ENCODE assay signal across 15 cellular contexts in the genomic region with DNA sequence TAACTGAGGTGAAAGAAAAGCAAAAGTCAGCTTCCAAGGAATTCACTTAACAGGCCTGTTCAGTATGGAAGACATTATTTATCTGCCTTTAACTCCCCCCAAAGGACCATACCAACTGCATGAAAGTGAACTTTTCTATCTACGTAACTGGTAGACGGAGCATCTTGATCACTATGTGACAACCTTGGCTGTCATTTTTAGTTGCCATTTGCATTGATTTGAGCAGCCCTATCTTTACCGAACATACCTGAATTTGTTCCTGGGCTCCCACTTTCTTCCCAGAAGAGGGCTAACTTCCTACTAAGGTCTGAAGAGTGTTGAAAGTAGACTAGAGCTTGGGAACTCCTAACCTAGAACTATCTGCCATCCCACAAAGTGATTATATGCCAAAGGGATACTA. TPM values are rescaled to one million over a fixed set of nuclear protein-coding genes. Genes with fewer than 3 reads are reported as not detected.
DNase-seq lines count a peak whose midpoint lies in the region; ATAC-seq, FAIRE-seq and TF ChIP-seq lines count a peak whose summit lies in the region.
"Had no signal": no experiment of that assay in that cellular context is flagged by ENCODE, and none has a peak within 500 bp of the region (broad histone marks: within the 10 kb centered on the region; RNA-seq: fewer than 3 reads in every experiment).

No MANE protein-coding gene starts in this region.

- H3K36me3 ChIP-seq in HepG2 (replicated peaks in 1 of 2; ENCODE audit: control insufficient read depth in 1 of 2, insufficient read depth in 2 of 2, low read length in 2 of 2) (peaks cover 34 to 81% of the 10 kb centered on the region in 2 experiments), right lobe of liver (peaks cover 14 to 95% (median 45%) of the 10 kb centered on the region in 4 donors)

- in situ Hi-C loops in HepG2 (cut with HindIII; ENCODE audit: extremely low pct_ligation_motif_present, low pct_unique_long_range_greater_than_20kb): no loop called here

- TF ChIP-seq CTCF in HepG2 (CRISPR knock-in tag; IDR thresholded peaks at IDR 0.05) (no peak), right lobe of liver (IDR thresholded peaks at IDR 0.05) (no peak)

- H3K4me2 ChIP-seq in HepG2 (ENCODE audit: low read depth, low read length): no peak overlapping the region

- TSS peak; percentile 33 for BruUV-seq in HepG2 (replicated peaks; lab: Mats Ljungman, UMichigan)

- H2AFZ ChIP-seq in HepG2 (ENCODE audit: low read length): no peak overlapping the region

- DNase-seq in HepG2 (ENCODE audit: low spot score) (no peak), right lobe of liver (no peak), Kasumi-1 (lab: John Stamatoyannopoulos, UW) (no peak)
- DNase-seq in activated T-helper 1 cell treated with anti-CD3 and anti-CD28 coated beads, Interleukin-12 subunit alpha, Interleukin-12 subunit beta, Interleukin-2, Interleukin-4 antibody, amounts not matched to agents 30 ng/mL and 10 ng/mL and 1 ng/mL, durations not matched to agents 14 hours and 24 hours and 36 hours (ENCODE audit: low spot score): no peak
- no peak for DNase-seq in activated CD4-positive, alpha-beta T cell treated with anti-CD3 and anti-CD28 coated beads for 1 hour
- DNase-seq: CD4-positive, alpha-beta T cell; GOT3; NCI-H1417; NCI-H1930; NCI-H2171 treated with DMSO at 0.1 percent for 48 hours; NCI-H510A; SHP77 treated with DMSO at 0.1 percent for 48 hours had no signal

- peak overlapping the region; percentile 31 for H3K27ac Mint-ChIP-seq in activated T-helper 1 cell treated with anti-CD3 and anti-CD28 coated beads, Interleukin-12 subunit alpha, Interleukin-12 subunit beta, Interleukin-2, Interleukin-4 antibody, amounts not matched to agents 30 ng/mL and 10 ng/mL and 1 ng/mL, durations not matched to agents 14 hours and 24 hours and 36 hours
- H3K27ac Mint-ChIP-seq: B cell; CD4-positive, alpha-beta T cell had no signal

- H3K9me3 ChIP-seq in HepG2 (ENCODE audit: low read length): no peaks in the 10 kb centered on the region
- H3K9me3 ChIP-seq in right lobe of liver: no peaks in the 10 kb centered on the region

- H3K9me3 Mint-ChIP-seq in activated T-helper 1 cell treated with anti-CD3 and anti-CD28 coated beads, Interleukin-12 subunit alpha, Interleukin-12 subunit beta, Interleukin-2, Interleukin-4 antibody, amounts not matched to agents 30 ng/mL and 10 ng/mL and 1 ng/mL, durations not matched to agents 14 hours and 24 hours and 36 hours: no peaks in the 10 kb centered on the region
- H3K9me3 Mint-ChIP-seq: CD4-positive, alpha-beta T cell had no signal

- WGBS in HepG2 (ENCODE audit: low lambda C conversion rate): 93% methylated on average over 3 of the region's 3 CpGs
- 89% methylated on average over 3 of the region's 3 CpGs for WGBS in right lobe of liver (ENCODE audit: insufficient coverage, low coverage, low lambda C conversion rate, missing lambda C conversion rate)

- H3K4me3 ChIP-seq in HepG2 (replicated peaks in 1 of 3; ENCODE audit: insufficient read depth in 1 of 3, low read depth in 2 of 3, low read length in 3 of 3): no peak overlapping the region
- no peak overlapping the region for H3K4me3 ChIP-seq in right lobe of liver

- CTCF ChIA-PET in HepG2 (lab: Yijun Ruan, JAX; ENCODE audit: low intra/inter-chr PET ratio, low total read pairs): no interaction called here

- no peak for ATAC-seq in HepG2
- no peak for ATAC-seq in right lobe of liver
- ATAC-seq in HG02678 (IDR thresholded peaks at IDR 0.05; ENCODE audit: unreplicated experiment): no peak

- intact Hi-C loops in HepG2 (cut with micrococcal nuclease; ENCODE audit: unreplicated experiment) (no loop called here), right lobe of liver (cut with DNase I) (no loop called here)
- intact Hi-C loops in activated T-helper 1 cell treated with anti-CD3 and anti-CD28 coated beads, Interleukin-12 subunit alpha, Interleukin-12 subunit beta, Interleukin-2, Interleukin-4 antibody, amounts not matched to agents 30 ng/mL and 10 ng/mL and 1 ng/mL, durations not matched to agents 14 hours and 24 hours and 36 hours (cut with micrococcal nuclease): loop anchor here (10.0 kb wide), 1 partner anchor 235 kb away; no protein-coding TSS in a partner anchor

- no peak for TF ChIP-seq POLR2A in HepG2 (IDR thresholded peaks at IDR 0.05; ENCODE audit: insufficient read depth in 1 of 2, low read depth in 2 of 2, low read length in 2 of 2)
- TF ChIP-seq POLR2A in right lobe of liver (IDR thresholded peaks at IDR 0.05): no peak

- H3K27me3 ChIP-seq in HepG2 (ENCODE audit: control insufficient read depth in 1 of 2, insufficient read depth in 2 of 2, low read length in 2 of 2): no peaks in the 10 kb centered on the region
- H3K27me3 ChIP-seq in right lobe of liver: no peaks in the 10 kb centered on the region

- H3K27ac ChIP-seq in HepG2 (ENCODE audit: extremely low read length, insufficient read depth, low read length) (no peak overlapping the region), right lobe of liver (no peak overlapping the region)

- H3K4me1 ChIP-seq in HepG2 (ENCODE audit: insufficient read depth, low read length) (no peaks in the 10 kb centered on the region), right lobe of liver (no peaks in the 10 kb centered on the region)

- POLR2A ChIA-PET in HepG2 (lab: Yijun Ruan, JAX): no interaction called here

- no peak for TF ChIP-seq RAD21 in HepG2 (CRISPR knock-in tag; IDR thresholded peaks at IDR 0.05)

- no peak overlapping the region for H3K9ac ChIP-seq in HepG2 (ENCODE audit: insufficient read depth, low read depth, low read length)

- TF ChIP-seq EP300 in HepG2 (IDR thresholded peaks at IDR 0.05; ENCODE audit: low read depth in 2 of 2, low read length in 2 of 2) (no peak), HepG2 (CRISPR knock-in tag; IDR thresholded peaks at IDR 0.05; ENCODE audit: borderline replicate concordance) (no peak)

- H3K4me3 Mint-ChIP-seq in activated T-helper 1 cell treated with anti-CD3 and anti-CD28 coated beads, Interleukin-12 subunit alpha, Interleukin-12 subunit beta, Interleukin-2, Interleukin-4 antibody, amounts not matched to agents 30 ng/mL and 10 ng/mL and 1 ng/mL, durations not matched to agents 14 hours and 24 hours and 36 hours: no peak overlapping the region
- H3K4me3 Mint-ChIP-seq: B cell; CD4-positive, alpha-beta T cell had no signal

- H3K4me1 Mint-ChIP-seq in activated T-helper 1 cell treated with anti-CD3 and anti-CD28 coated beads, Interleukin-12 subunit alpha, Interleukin-12 subunit beta, Interleukin-2, Interleukin-4 antibody, amounts not matched to agents 30 ng/mL and 10 ng/mL and 1 ng/mL, durations not matched to agents 14 hours and 24 hours and 36 hours (ENCODE audit: low read depth): peaks cover 8% of the 10 kb centered on the region

- peaks cover 7% of the 10 kb centered on the region; the same call in 1 of the 2 replicates for H4K20me1 ChIP-seq in HepG2 (ENCODE audit: insufficient read depth, low read length)

- H3K36me3 Mint-ChIP-seq in activated T-helper 1 cell treated with anti-CD3 and anti-CD28 coated beads, Interleukin-12 subunit alpha, Interleukin-12 subunit beta, Interleukin-2, Interleukin-4 antibody, amounts not matched to agents 30 ng/mL and 10 ng/mL and 1 ng/mL, durations not matched to agents 14 hours and 24 hours and 36 hours (ENCODE audit: low read depth): peaks cover 69% of the 10 kb centered on the region

- H3K79me2 ChIP-seq in HepG2 (ENCODE audit: insufficient read depth, low read length): peaks cover 2% of the 10 kb centered on the region

- no peaks in the 10 kb centered on the region for H3K27me3 Mint-ChIP-seq in activated T-helper 1 cell treated with anti-CD3 and anti-CD28 coated beads, Interleukin-12 subunit alpha, Interleukin-12 subunit beta, Interleukin-2, Interleukin-4 antibody, amounts not matched to agents 30 ng/mL and 10 ng/mL and 1 ng/mL, durations not matched to agents 14 hours and 24 hours and 36 hours (ENCODE audit: insufficient read depth)
- H3K27me3 Mint-ChIP-seq: B cell; CD4-positive, alpha-beta T cell had no signal

- FAIRE-seq in HepG2 (lab: Jason Lieb, UNC): no peak
- FAIRE-seq: D721Med had no signal

RNA-seq across cellular contexts. Expression of a gene that starts 9.4 kb away (rescaled TPM):
- 144 and 153 TPM in 2 replicates for total RNA-seq in HepG2 (2016; rRNA removed; fragmentation: Illumina TruSeq; extraction: Trizol)
- 79.8 and 92.3 TPM in 2 replicates for total RNA-seq in HepG2 (2016; cell fraction: cytosol; rRNA removed; fragmentation: Illumina TruSeq; extraction: Trizol; ENCODE audit: low read depth)
- total RNA-seq in HepG2 (2016; cell fraction: insoluble cytoplasmic fraction; rRNA removed; fragmentation: Illumina TruSeq; extraction: Trizol): 147 and 151 TPM in 2 replicates
- 156 and 174 TPM in 2 replicates for total RNA-seq in HepG2 (2016; cell fraction: membrane; rRNA removed; fragmentation: Illumina TruSeq; extraction: Trizol)
- total RNA-seq in HepG2 (2016; cell fraction: nucleus; rRNA removed; fragmentation: Illumina TruSeq; extraction: Trizol): 91.6 and 93.3 TPM in 2 replicates
- 96.2 and 125 TPM in 2 replicates for polyA plus RNA-seq in HepG2 (2011; rRNA removed)
- 104 and 110 TPM in 2 replicates for polyA plus RNA-seq in HepG2 (2011; cell fraction: cytosol; rRNA removed)
- polyA plus RNA-seq in HepG2 (2011; cell fraction: nucleus; rRNA removed): 63.8 and 77.8 TPM in 2 replicates
- 107 and 137 TPM in 2 replicates for polyA plus RNA-seq in HepG2 (2012)
- 105 and 142 TPM in 2 replicates for polyA plus RNA-seq in HepG2 (2016; cell fraction: cytosol; fragmentation: Illumina TruSeq; extraction: Trizol; ENCODE audit: low read depth)
- polyA plus RNA-seq in HepG2 (2016; cell fraction: insoluble cytoplasmic fraction; fragmentation: Illumina TruSeq; extraction: Trizol; ENCODE audit: low read depth): 249 and 255 TPM in 2 replicates
- polyA plus RNA-seq in HepG2 (2016; cell fraction: membrane; fragmentation: Illumina TruSeq; extraction: Trizol; ENCODE audit: low read depth): 171 and 200 TPM in 2 replicates
- polyA plus RNA-seq in HepG2 (2016; cell fraction: nucleus; fragmentation: Illumina TruSeq; extraction: Trizol; ENCODE audit: insufficient read depth, low read depth): 188 and 193 TPM in 2 replicates
- polyA minus RNA-seq in HepG2 (2011; rRNA and poly(A)+ RNA removed; ENCODE audit: low replicate concordance): 43.3 and 56.5 TPM in 2 replicates
- 67.3 and 72.5 TPM in 2 replicates for polyA minus RNA-seq in HepG2 (2011; cell fraction: cytosol; rRNA and poly(A)+ RNA removed)
- 74.4 and 78.4 TPM in 2 replicates for polyA minus RNA-seq in HepG2 (2011; cell fraction: nucleus; rRNA and poly(A)+ RNA removed)
- 10 to 100 TPM; 36.4 to 63.3 (median 60.2) TPM for total RNA-seq in right lobe of liver
- 233 and 239 TPM in 2 replicates for total RNA-seq in activated T-helper 1 cell treated with anti-CD3 and anti-CD28 coated beads, Interleukin-12 subunit alpha, Interleukin-12 subunit beta, Interleukin-2, Interleukin-4 antibody, amounts not matched to agents 30 ng/mL and 10 ng/mL and 1 ng/mL, durations not matched to agents 14 hours and 24 hours and 36 hours

RNA-seq across cellular contexts. Expression of a gene that starts 13.9 kb away (rescaled TPM):
- 29.7 and 38.5 TPM in 2 replicates for total RNA-seq in HepG2 (2016; rRNA removed; fragmentation: Illumina TruSeq; extraction: Trizol)
- total RNA-seq in HepG2 (2016; cell fraction: cytosol; rRNA removed; fragmentation: Illumina TruSeq; extraction: Trizol; ENCODE audit: low read depth): 6.2 and 7.0 TPM in 2 replicates
- 27.8 and 40.0 TPM in 2 replicates for total RNA-seq in HepG2 (2016; cell fraction: insoluble cytoplasmic fraction; rRNA removed; fragmentation: Illumina TruSeq; extraction: Trizol)
- total RNA-seq in HepG2 (2016; cell fraction: membrane; rRNA removed; fragmentation: Illumina TruSeq; extraction: Trizol): 19.6 and 20.8 TPM in 2 replicates
- total RNA-seq in HepG2 (2016; cell fraction: nucleus; rRNA removed; fragmentation: Illumina TruSeq; extraction: Trizol): 15.6 and 15.8 TPM in 2 replicates
- polyA plus RNA-seq in HepG2 (2011; rRNA removed): 16.2 and 17.7 TPM in 2 replicates
- 11.9 and 14.7 TPM in 2 replicates for polyA plus RNA-seq in HepG2 (2011; cell fraction: cytosol; rRNA removed)
- 11.4 and 14.2 TPM in 2 replicates for polyA plus RNA-seq in HepG2 (2011; cell fraction: nucleus; rRNA removed)
- polyA plus RNA-seq in HepG2 (2012): 16.9 and 17.4 TPM in 2 replicates
- 6.3 and 6.9 TPM in 2 replicates for polyA plus RNA-seq in HepG2 (2016; cell fraction: cytosol; fragmentation: Illumina TruSeq; extraction: Trizol; ENCODE audit: low read depth)
- 39.2 and 42.0 TPM in 2 replicates for polyA plus RNA-seq in HepG2 (2016; cell fraction: insoluble cytoplasmic fraction; fragmentation: Illumina TruSeq; extraction: Trizol; ENCODE audit: low read depth)
- polyA plus RNA-seq in HepG2 (2016; cell fraction: membrane; fragmentation: Illumina TruSeq; extraction: Trizol; ENCODE audit: low read depth): 16.7 and 17.8 TPM in 2 replicates
- polyA plus RNA-seq in HepG2 (2016; cell fraction: nucleus; fragmentation: Illumina TruSeq; extraction: Trizol; ENCODE audit: insufficient read depth, low read depth): 24.7 and 31.3 TPM in 2 replicates
- 39.6 and 42.0 TPM in 2 replicates for polyA minus RNA-seq in HepG2 (2011; rRNA and poly(A)+ RNA removed; ENCODE audit: low replicate concordance)
- 11.3 and 14.5 TPM in 2 replicates for polyA minus RNA-seq in HepG2 (2011; cell fraction: cytosol; rRNA and poly(A)+ RNA removed)
- 13.5 and 15.9 TPM in 2 replicates for polyA minus RNA-seq in HepG2 (2011; cell fraction: nucleus; rRNA and poly(A)+ RNA removed)
- total RNA-seq in right lobe of liver: 10 to 100 TPM; 13.4 to 23.8 (median 15.9) TPM
- total RNA-seq in activated T-helper 1 cell treated with anti-CD3 and anti-CD28 coated beads, Interleukin-12 subunit alpha, Interleukin-12 subunit beta, Interleukin-2, Interleukin-4 antibody, amounts not matched to agents 30 ng/mL and 10 ng/mL and 1 ng/mL, durations not matched to agents 14 hours and 24 hours and 36 hours: 34.0 and 38.8 TPM in 2 replicates

RNA-seq across cellular contexts. Expression of a gene that starts 14.0 kb away (rescaled TPM):
- 117 and 178 TPM in 2 replicates for total RNA-seq in HepG2 (2016; rRNA removed; fragmentation: Illumina TruSeq; extraction: Trizol)
- 39.1 and 44.5 TPM in 2 replicates for total RNA-seq in HepG2 (2016; cell fraction: cytosol; rRNA removed; fragmentation: Illumina TruSeq; extraction: Trizol; ENCODE audit: low read depth)
- 119 and 181 TPM in 2 replicates for total RNA-seq in HepG2 (2016; cell fraction: insoluble cytoplasmic fraction; rRNA removed; fragmentation: Illumina TruSeq; extraction: Trizol)
- 111 and 122 TPM in 2 replicates for total RNA-seq in HepG2 (2016; cell fraction: membrane; rRNA removed; fragmentation: Illumina TruSeq; extraction: Trizol)
- total RNA-seq in HepG2 (2016; cell fraction: nucleus; rRNA removed; fragmentation: Illumina TruSeq; extraction: Trizol): 43.7 and 44.3 TPM in 2 replicates
- polyA plus RNA-seq in HepG2 (2011; rRNA removed): 44.4 and 55.0 TPM in 2 replicates
- polyA plus RNA-seq in HepG2 (2011; cell fraction: cytosol; rRNA removed): 24.2 and 38.0 TPM in 2 replicates
- 10.3 and 10.4 TPM in 2 replicates for polyA plus RNA-seq in HepG2 (2011; cell fraction: nucleus; rRNA removed)
- 53.7 and 57.3 TPM in 2 replicates for polyA plus RNA-seq in HepG2 (2012)
- polyA plus RNA-seq in HepG2 (2016; cell fraction: cytosol; fragmentation: Illumina TruSeq; extraction: Trizol; ENCODE audit: low read depth): 40.5 and 48.9 TPM in 2 replicates
- polyA plus RNA-seq in HepG2 (2016; cell fraction: insoluble cytoplasmic fraction; fragmentation: Illumina TruSeq; extraction: Trizol; ENCODE audit: low read depth): 178 and 205 TPM in 2 replicates
- 88.7 and 94.2 TPM in 2 replicates for polyA plus RNA-seq in HepG2 (2016; cell fraction: membrane; fragmentation: Illumina TruSeq; extraction: Trizol; ENCODE audit: low read depth)
- polyA plus RNA-seq in HepG2 (2016; cell fraction: nucleus; fragmentation: Illumina TruSeq; extraction: Trizol; ENCODE audit: insufficient read depth, low read depth): 77.8 and 83.9 TPM in 2 replicates
- 5.9 and 9.3 TPM in 2 replicates for polyA minus RNA-seq in HepG2 (2011; rRNA and poly(A)+ RNA removed; ENCODE audit: low replicate concordance)
- polyA minus RNA-seq in HepG2 (2011; cell fraction: cytosol; rRNA and poly(A)+ RNA removed): 16.6 and 18.5 TPM in 2 replicates
- 11.6 and 11.8 TPM in 2 replicates for polyA minus RNA-seq in HepG2 (2011; cell fraction: nucleus; rRNA and poly(A)+ RNA removed)
- 10 to 100 TPM; 13.3 to 28.7 (median 17.0) TPM for total RNA-seq in right lobe of liver
- 50.7 and 55.7 TPM in 2 replicates for total RNA-seq in activated T-helper 1 cell treated with anti-CD3 and anti-CD28 coated beads, Interleukin-12 subunit alpha, Interleukin-12 subunit beta, Interleukin-2, Interleukin-4 antibody, amounts not matched to agents 30 ng/mL and 10 ng/mL and 1 ng/mL, durations not matched to agents 14 hours and 24 hours and 36 hours

RNA-seq across cellular contexts. Expression of a gene that starts 22.2 kb away (rescaled TPM):
- total RNA-seq in HepG2 (2016; rRNA removed; fragmentation: Illumina TruSeq; extraction: Trizol): 204 and 542 TPM in 2 replicates
- 121 and 131 TPM in 2 replicates for total RNA-seq in HepG2 (2016; cell fraction: cytosol; rRNA removed; fragmentation: Illumina TruSeq; extraction: Trizol; ENCODE audit: low read depth)
- 226 and 562 TPM in 2 replicates for total RNA-seq in HepG2 (2016; cell fraction: insoluble cytoplasmic fraction; rRNA removed; fragmentation: Illumina TruSeq; extraction: Trizol)
- total RNA-seq in HepG2 (2016; cell fraction: membrane; rRNA removed; fragmentation: Illumina TruSeq; extraction: Trizol): 107 and 111 TPM in 2 replicates
- total RNA-seq in HepG2 (2016; cell fraction: nucleus; rRNA removed; fragmentation: Illumina TruSeq; extraction: Trizol): 291 and 339 TPM in 2 replicates
- polyA plus RNA-seq in HepG2 (2011; rRNA removed): 655 and 673 TPM in 2 replicates
- 682 and 991 TPM in 2 replicates for polyA plus RNA-seq in HepG2 (2011; cell fraction: cytosol; rRNA removed)
- 688 and 965 TPM in 2 replicates for polyA plus RNA-seq in HepG2 (2011; cell fraction: nucleus; rRNA removed)
- 389 and 405 TPM in 2 replicates for polyA plus RNA-seq in HepG2 (2012)
- 114 and 131 TPM in 2 replicates for polyA plus RNA-seq in HepG2 (2016; cell fraction: cytosol; fragmentation: Illumina TruSeq; extraction: Trizol; ENCODE audit: low read depth)
- 204 and 225 TPM in 2 replicates for polyA plus RNA-seq in HepG2 (2016; cell fraction: insoluble cytoplasmic fraction; fragmentation: Illumina TruSeq; extraction: Trizol; ENCODE audit: low read depth)
- 86.9 and 92.6 TPM in 2 replicates for polyA plus RNA-seq in HepG2 (2016; cell fraction: membrane; fragmentation: Illumina TruSeq; extraction: Trizol; ENCODE audit: low read depth)
- polyA plus RNA-seq in HepG2 (2016; cell fraction: nucleus; fragmentation: Illumina TruSeq; extraction: Trizol; ENCODE audit: insufficient read depth, low read depth): 490 and 539 TPM in 2 replicates
- polyA minus RNA-seq in HepG2 (2011; rRNA and poly(A)+ RNA removed; ENCODE audit: low replicate concordance): 318 and 569 TPM in 2 replicates
- polyA minus RNA-seq in HepG2 (2011; cell fraction: cytosol; rRNA and poly(A)+ RNA removed): 173 and 174 TPM in 2 replicates
- 97.8 and 134 TPM in 2 replicates for polyA minus RNA-seq in HepG2 (2011; cell fraction: nucleus; rRNA and poly(A)+ RNA removed)
- 100 to 1,000 TPM; 229 to 625 (median 292) TPM for total RNA-seq in right lobe of liver
- 352 and 365 TPM in 2 replicates for total RNA-seq in activated T-helper 1 cell treated with anti-CD3 and anti-CD28 coated beads, Interleukin-12 subunit alpha, Interleukin-12 subunit beta, Interleukin-2, Interleukin-4 antibody, amounts not matched to agents 30 ng/mL and 10 ng/mL and 1 ng/mL, durations not matched to agents 14 hours and 24 hours and 36 hours

RNA-seq across cellular contexts. Expression of a gene that starts 35.8 kb away (rescaled TPM):
- total RNA-seq in HepG2 (2016; rRNA removed; fragmentation: Illumina TruSeq; extraction: Trizol) (271 and 403 TPM in 2 replicates), right lobe of liver (100 to 1,000 TPM in 5 of 6 experiments, 10 to 100 TPM in 1; 85.0 to 189 (median 164) TPM)
- total RNA-seq in HepG2 (2016; cell fraction: cytosol; rRNA removed; fragmentation: Illumina TruSeq; extraction: Trizol; ENCODE audit: low read depth): 125 and 176 TPM in 2 replicates
- total RNA-seq in HepG2 (2016; cell fraction: insoluble cytoplasmic fraction; rRNA removed; fragmentation: Illumina TruSeq; extraction: Trizol): 277 and 420 TPM in 2 replicates
- 174 and 230 TPM in 2 replicates for total RNA-seq in HepG2 (2016; cell fraction: membrane; rRNA removed; fragmentation: Illumina TruSeq; extraction: Trizol)
- 119 and 123 TPM in 2 replicates for total RNA-seq in HepG2 (2016; cell fraction: nucleus; rRNA removed; fragmentation: Illumina TruSeq; extraction: Trizol)
- polyA plus RNA-seq in HepG2 (2011; rRNA removed): 294 and 318 TPM in 2 replicates
- 305 and 402 TPM in 2 replicates for polyA plus RNA-seq in HepG2 (2011; cell fraction: cytosol; rRNA removed)
- 130 and 152 TPM in 2 replicates for polyA plus RNA-seq in HepG2 (2011; cell fraction: nucleus; rRNA removed)
- polyA plus RNA-seq in HepG2 (2012): 350 and 505 TPM in 2 replicates
- 240 and 370 TPM in 2 replicates for polyA plus RNA-seq in HepG2 (2016; cell fraction: cytosol; fragmentation: Illumina TruSeq; extraction: Trizol; ENCODE audit: low read depth)
- polyA plus RNA-seq in HepG2 (2016; cell fraction: insoluble cytoplasmic fraction; fragmentation: Illumina TruSeq; extraction: Trizol; ENCODE audit: low read depth): 862 and 951 TPM in 2 replicates
- 322 and 411 TPM in 2 replicates for polyA plus RNA-seq in HepG2 (2016; cell fraction: membrane; fragmentation: Illumina TruSeq; extraction: Trizol; ENCODE audit: low read depth)
- polyA plus RNA-seq in HepG2 (2016; cell fraction: nucleus; fragmentation: Illumina TruSeq; extraction: Trizol; ENCODE audit: insufficient read depth, low read depth): 362 and 385 TPM in 2 replicates
- 59.5 and 114 TPM in 2 replicates for polyA minus RNA-seq in HepG2 (2011; rRNA and poly(A)+ RNA removed; ENCODE audit: low replicate concordance)
- 80.5 and 87.3 TPM in 2 replicates for polyA minus RNA-seq in HepG2 (2011; cell fraction: cytosol; rRNA and poly(A)+ RNA removed)
- polyA minus RNA-seq in HepG2 (2011; cell fraction: nucleus; rRNA and poly(A)+ RNA removed): 57.0 and 67.4 TPM in 2 replicates
- total RNA-seq in activated T-helper 1 cell treated with anti-CD3 and anti-CD28 coated beads, Interleukin-12 subunit alpha, Interleukin-12 subunit beta, Interleukin-2, Interleukin-4 antibody, amounts not matched to agents 30 ng/mL and 10 ng/mL and 1 ng/mL, durations not matched to agents 14 hours and 24 hours and 36 hours: 341 and 356 TPM in 2 replicates
